In the genomic region with DNA sequence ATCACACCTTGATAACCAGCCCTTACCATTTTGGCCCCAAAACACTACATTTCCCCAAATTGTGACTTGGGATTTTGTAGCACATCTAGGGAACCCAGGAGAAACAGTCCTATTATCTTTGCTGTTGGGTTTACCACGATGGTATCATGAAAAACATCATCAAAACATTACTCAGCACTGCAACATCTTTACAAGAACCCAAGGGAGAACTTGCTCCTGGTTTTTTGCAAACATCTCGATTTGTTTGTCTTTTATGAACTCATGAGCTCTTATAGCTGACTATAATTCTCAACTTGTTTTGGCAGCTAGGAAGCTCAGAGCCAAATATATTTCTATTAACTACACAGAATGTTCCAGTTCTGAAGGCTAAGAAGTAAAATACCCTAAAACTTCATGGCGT, we compare ENCODE assay signal across 22 cellular contexts.
A peak's percentile ranks its signal among the peaks of the same experiment; 100 is the strongest.
DNase-seq lines count a peak whose midpoint lies in the region; FAIRE-seq and TF ChIP-seq lines count a peak whose summit lies in the region.
"Had no signal": no experiment of that assay in that cellular context is flagged by ENCODE, and none has a peak within 500 bp of the region (broad histone marks: within the 10 kb centered on the region; RNA-seq: fewer than 3 reads in every experiment).

No MANE protein-coding gene starts in this region.

- H3K4me3 ChIP-seq in GM23248 (no peak overlapping the region), astrocyte (ENCODE audit: insufficient read depth, low read depth, low read length) (no peak overlapping the region), foreskin fibroblast (ENCODE audit: low read depth in 1 of 2, low read length in 2 of 2) (no peak overlapping the region), trophoblast cell (ENCODE audit: low read depth, low read length) (no peak overlapping the region)
- H3K4me3 ChIP-seq: BLaER1, GM23338 had no signal

- no peak overlapping the region for H4K91ac ChIP-seq in trophoblast cell (ENCODE audit: low read depth, low read length)

- H4K20me1 ChIP-seq in GM23248 (ENCODE audit: insufficient read depth) (no peaks in the 10 kb centered on the region), astrocyte (ENCODE audit: insufficient read depth, low read length) (no peaks in the 10 kb centered on the region)
- H4K20me1 ChIP-seq: BLaER1 had no signal

- H2BK12ac ChIP-seq in trophoblast cell (ENCODE audit: low read length): no peak overlapping the region

- H3K4me2 ChIP-seq in GM23248 (ENCODE audit: unreplicated experiment) (peak overlapping the region; percentile 26), astrocyte (ENCODE audit: low read length) (no peak overlapping the region), trophoblast cell (ENCODE audit: low read length) (no peak overlapping the region)
- H3K4me2 ChIP-seq: BLaER1, GM23338 had no signal

- TF ChIP-seq CTCF in astrocyte (IDR thresholded peaks at IDR 0.05; ENCODE audit: insufficient read depth, low read depth, low read length) (no peak), foreskin fibroblast (IDR thresholded peaks at IDR 0.05; ENCODE audit: low read depth, low read length) (no peak), chondrocyte (IDR thresholded peaks at IDR 0.05) (no peak)

- H3K4ac ChIP-seq in trophoblast cell (ENCODE audit: low read depth, low read length): no peak overlapping the region

- H3K27me3 Mint-ChIP-seq in astrocyte (ENCODE audit: low read depth, unreplicated experiment) (peaks cover 13% of the 10 kb centered on the region), chondrocyte (ENCODE audit: low read depth) (no peaks in the 10 kb centered on the region)
- H3K27me3 Mint-ChIP-seq: CD4-positive, CD25-positive, alpha-beta regulatory T cell had no signal

- no peak overlapping the region for H3K27ac Mint-ChIP-seq in astrocyte (ENCODE audit: unreplicated experiment)
- no peak overlapping the region for H3K27ac Mint-ChIP-seq in chondrocyte (ENCODE audit: unreplicated experiment)
- H3K27ac Mint-ChIP-seq: B cell; CD4-positive, CD25-positive, alpha-beta regulatory T cell; CD8-positive, alpha-beta T cell; GM23338; H9 had no signal

- H4K8ac ChIP-seq in trophoblast cell (ENCODE audit: low read depth, low read length): no peak overlapping the region

- H3K9ac ChIP-seq in GM23248: no peak overlapping the region
- H3K9ac ChIP-seq in astrocyte (ENCODE audit: low read length): no peak overlapping the region
- no peak overlapping the region for H3K9ac ChIP-seq in trophoblast cell (ENCODE audit: low read length)
- H3K9ac ChIP-seq: BLaER1 had no signal

- H2BK5ac ChIP-seq in trophoblast cell (ENCODE audit: low read depth, low read length, poor library complexity): no peak overlapping the region

- H3K9me2 ChIP-seq in GM23248 (ENCODE audit: insufficient read depth): no peaks in the 10 kb centered on the region

- no peaks in the 10 kb centered on the region for H3K36me3 ChIP-seq in GM23248 (ENCODE audit: low read depth)
- no peaks in the 10 kb centered on the region for H3K36me3 ChIP-seq in astrocyte (ENCODE audit: insufficient read depth, low read length)
- no peaks in the 10 kb centered on the region for H3K36me3 ChIP-seq in trophoblast cell (ENCODE audit: control insufficient read depth in 1 of 2, insufficient read depth in 2 of 2, low read length in 2 of 2)
- H3K36me3 ChIP-seq: BLaER1 had no signal

- peaks cover 6% of the 10 kb centered on the region for H3K9me3 Mint-ChIP-seq in astrocyte (ENCODE audit: unreplicated experiment)
- peaks cover 17% of the 10 kb centered on the region for H3K9me3 Mint-ChIP-seq in chondrocyte (ENCODE audit: low read depth)
- H3K9me3 Mint-ChIP-seq: CD8-positive, alpha-beta T cell had no signal

- DNase-seq in AG08395 (ENCODE audit: low spot score) (peak; percentile 29), GM23248 (peak; percentile 49), astrocyte (ENCODE audit: low read depth) (no peak), foreskin fibroblast (peak; percentile 21 to 59), HPDE6-E6E7 (ENCODE audit: extremely low spot score) (no peak), NCI-H345 (lab: John Stamatoyannopoulos, UW) (no peak), chondrocyte (ENCODE audit: low spot score) (no peak), trophoblast cell (no peak)
- DNase-seq: Caco-2; CD4-positive, CD25-positive, alpha-beta regulatory T cell; CD8-positive, alpha-beta T cell; DMS153; DND-41; GF-D8; H9 had no signal

- H2AK5ac ChIP-seq in trophoblast cell (ENCODE audit: low read length): no peak overlapping the region

- H3F3A ChIP-seq in GM23248 (ENCODE audit: insufficient read depth): peaks cover 25% of the 10 kb centered on the region

- H3K27me3 ChIP-seq in GM23248 (replicated peaks; ENCODE audit: insufficient read depth) (no peaks in the 10 kb centered on the region), astrocyte (ENCODE audit: insufficient read depth, low read length) (no peaks in the 10 kb centered on the region), trophoblast cell (ENCODE audit: insufficient read depth, low read length) (no peaks in the 10 kb centered on the region)
- H3K27me3 ChIP-seq: BLaER1 had no signal

- H3K79me1 ChIP-seq in trophoblast cell (ENCODE audit: low read length): no peaks in the 10 kb centered on the region

- no peak overlapping the region for H3K23ac ChIP-seq in trophoblast cell (ENCODE audit: low read length)

- no peak overlapping the region for H2BK120ac ChIP-seq in trophoblast cell (ENCODE audit: insufficient read depth, low read length, poor library complexity)

- peak; percentile 5 for FAIRE-seq in astrocyte (lab: Jason Lieb, UNC)
- FAIRE-seq: A204.1, GM12891 had no signal

- in situ Hi-C loops in GM23248 (cut with MboI): no loop called here

- H3K18ac ChIP-seq in trophoblast cell (ENCODE audit: low read length): no peak overlapping the region

- H2AFZ ChIP-seq in GM23248 (no peak overlapping the region), astrocyte (ENCODE audit: low read depth, low read length) (no peak overlapping the region), trophoblast cell (ENCODE audit: insufficient read depth, low read length, poor library complexity) (no peak overlapping the region)
- H2AFZ ChIP-seq: GM23338 had no signal

- H3K9me3 ChIP-seq in GM23248 (ENCODE audit: low read depth): no peaks in the 10 kb centered on the region
- H3K9me3 ChIP-seq in astrocyte (ENCODE audit: insufficient read depth, low read depth, low read length): no peaks in the 10 kb centered on the region
- no peaks in the 10 kb centered on the region for H3K9me3 ChIP-seq in trophoblast cell (ENCODE audit: insufficient read depth, low read depth, low read length)
- H3K9me3 ChIP-seq: BLaER1, Caco-2 had no signal

- no peak overlapping the region for H3K27ac ChIP-seq in GM23248
- H3K27ac ChIP-seq in astrocyte (ENCODE audit: low read depth, low read length): no peak overlapping the region
- H3K27ac ChIP-seq in trophoblast cell (ENCODE audit: low read depth, low read length): no peak overlapping the region
- H3K27ac ChIP-seq: 22Rv1, BLaER1, C4-2B had no signal

- peaks cover 24% of the 10 kb centered on the region for H3K4me1 ChIP-seq in GM23248 (ENCODE audit: insufficient read depth)
- H3K4me1 ChIP-seq in astrocyte (ENCODE audit: insufficient read depth, low read length): no peaks in the 10 kb centered on the region
- peaks cover 0 to 2% of the 10 kb centered on the region in 2 experiments for H3K4me1 ChIP-seq in trophoblast cell (ENCODE audit: control insufficient read depth in 1 of 2, insufficient read depth in 2 of 2, low read length in 2 of 2)
- H3K4me1 ChIP-seq: BLaER1, Caco-2 had no signal

- H3K4me1 Mint-ChIP-seq in astrocyte (ENCODE audit: low read depth, unreplicated experiment) (peaks cover 7% of the 10 kb centered on the region), chondrocyte (ENCODE audit: low read depth) (no peaks in the 10 kb centered on the region)
- H3K4me1 Mint-ChIP-seq: B cell; CD4-positive, CD25-positive, alpha-beta regulatory T cell had no signal

- H3K14ac ChIP-seq in trophoblast cell (ENCODE audit: low read length): no peak overlapping the region

- H3K36me3 Mint-ChIP-seq in astrocyte (ENCODE audit: low read depth, unreplicated experiment) (no peaks in the 10 kb centered on the region), chondrocyte (ENCODE audit: low read depth) (no peaks in the 10 kb centered on the region)
- H3K36me3 Mint-ChIP-seq: CD4-positive, CD25-positive, alpha-beta regulatory T cell; CD8-positive, alpha-beta T cell had no signal

- H4K12ac ChIP-seq in trophoblast cell (ENCODE audit: low read depth, low read length): no peak overlapping the region

- no peaks in the 10 kb centered on the region for H3K79me2 ChIP-seq in GM23248 (ENCODE audit: insufficient read depth)
- H3K79me2 ChIP-seq in astrocyte (ENCODE audit: insufficient read depth, low read length): no peaks in the 10 kb centered on the region
- H3K79me2 ChIP-seq in trophoblast cell (ENCODE audit: control insufficient read depth, insufficient read depth, low read length, poor library complexity): no peaks in the 10 kb centered on the region

- H3K4me3 Mint-ChIP-seq in astrocyte (ENCODE audit: unreplicated experiment) (no peak overlapping the region), chondrocyte (ENCODE audit: unreplicated experiment) (no peak overlapping the region)
- H3K4me3 Mint-ChIP-seq: B cell; CD4-positive, CD25-positive, alpha-beta regulatory T cell; CD8-positive, alpha-beta T cell; GM23338; H9 had no signal

- 48% methylated on average over 3 of the region's 3 CpGs for WGBS in GM23248 (ENCODE audit: low coverage in 1 of 2, low lambda C conversion rate in 2 of 2, missing lambda C conversion rate in 2 of 2), 2 experiments
- no CpG with 5 or more reads among the region's 3 CpGs for WGBS in trophoblast cell (ENCODE audit: extremely low coverage, insufficient coverage, insufficient read length)

Comparison
In these comparisons a context has a peak if more than half of its experiments do, and no peak if none do; other contexts are left out.
1. DNase-seq: peak in AG08395 (single experiment), GM23248 (single experiment) and foreskin fibroblast (2 of 2); none in astrocyte (single experiment), HPDE6-E6E7 (single experiment), NCI-H345 (single experiment), chondrocyte (single experiment) and trophoblast cell (0 of 2).